Comparison of ENCODE assay signal across 23 cellular contexts in genomic region chr17:48247603-48248002, GRCh38.
"Had no signal": no experiment of that assay in that cellular context is flagged by ENCODE, and none has a peak within 500 bp of the region (broad histone marks: within the 10 kb centered on the region; RNA-seq: fewer than 3 reads in every experiment).

No MANE protein-coding gene starts in this region.

- H3K4me1 ChIP-seq: lower lobe of right lung, psoas muscle, sigmoid colon, thyroid gland, vagina had no signal

- H3K27me3 ChIP-seq: ovary, stomach, thyroid gland, vagina had no signal

- H3K9me3 ChIP-seq: gastrocnemius medialis, lower lobe of right lung, ovary, psoas muscle, sigmoid colon, stomach, thyroid gland, vagina had no signal

- H3K27me3 Mint-ChIP-seq: naive thymus-derived CD8-positive, alpha-beta T cell had no signal

- H3K36me3 ChIP-seq: gastrocnemius medialis, lower lobe of right lung, ovary, sigmoid colon, stomach, thyroid gland, vagina had no signal

- H3K4me3 Mint-ChIP-seq: endodermal cell; naive thymus-derived CD8-positive, alpha-beta T cell; stimulated activated effector memory CD8-positive, alpha-beta T cell treated with anti-CD3 and anti-CD28 coated beads, Interleukin-12 subunit alpha, Interleukin-12 subunit beta, amount 100 ng/mL, for 72 hours had no signal

- H3K9me3 Mint-ChIP-seq: endodermal cell; naive thymus-derived CD8-positive, alpha-beta T cell; stimulated activated effector memory CD8-positive, alpha-beta T cell treated with anti-CD3 and anti-CD28 coated beads, Interleukin-12 subunit alpha, Interleukin-12 subunit beta, amount 100 ng/mL, for 72 hours had no signal

- H3K4me3 ChIP-seq: gastrocnemius medialis, lower lobe of right lung, ovary, psoas muscle, sigmoid colon, stomach, thyroid gland, vagina had no signal

- DNase-seq: effector CD8-positive, alpha-beta T cell; endodermal cell; foreskin fibroblast; gastrocnemius medialis; head of caudate nucleus; left ventricle myocardium superior; lower lobe of right lung; naive thymus-derived CD8-positive, alpha-beta T cell; occipital lobe; ovary; posterior cingulate gyrus; psoas muscle; right cardiac atrium; sigmoid colon; stimulated activated CD4-positive, alpha-beta T cell treated with anti-CD3 and anti-CD28 coated beads, Interleukin-2, amount 100 ng/mL, for 24 hours; stimulated activated CD4-positive, alpha-beta T cell treated with anti-CD3 and anti-CD28 coated beads, Interleukin-4, amount 100 ng/mL, for 24 hours; stimulated activated naive CD4-positive, alpha-beta T cell treated with Interleukin-2 at 50 U/mL for 16 hours; stomach; thyroid gland; trophoblast cell had no signal

- H3K27ac ChIP-seq: gastrocnemius medialis, lower lobe of right lung, ovary, psoas muscle, sigmoid colon, stomach, thyroid gland, vagina had no signal

- ATAC-seq: esophagus mucosa; gastrocnemius medialis; left ventricle myocardium superior; naive thymus-derived CD8-positive, alpha-beta T cell; psoas muscle; right cardiac atrium; stimulated activated effector memory CD8-positive, alpha-beta T cell treated with anti-CD3 and anti-CD28 coated beads, Interleukin-12 subunit alpha, Interleukin-12 subunit beta, amount 100 ng/mL, for 72 hours had no signal

- H3K27ac Mint-ChIP-seq: endodermal cell; stimulated activated effector memory CD8-positive, alpha-beta T cell treated with anti-CD3 and anti-CD28 coated beads, Interleukin-12 subunit alpha, Interleukin-12 subunit beta, amount 100 ng/mL, for 72 hours had no signal
